In the genomic region with DNA sequence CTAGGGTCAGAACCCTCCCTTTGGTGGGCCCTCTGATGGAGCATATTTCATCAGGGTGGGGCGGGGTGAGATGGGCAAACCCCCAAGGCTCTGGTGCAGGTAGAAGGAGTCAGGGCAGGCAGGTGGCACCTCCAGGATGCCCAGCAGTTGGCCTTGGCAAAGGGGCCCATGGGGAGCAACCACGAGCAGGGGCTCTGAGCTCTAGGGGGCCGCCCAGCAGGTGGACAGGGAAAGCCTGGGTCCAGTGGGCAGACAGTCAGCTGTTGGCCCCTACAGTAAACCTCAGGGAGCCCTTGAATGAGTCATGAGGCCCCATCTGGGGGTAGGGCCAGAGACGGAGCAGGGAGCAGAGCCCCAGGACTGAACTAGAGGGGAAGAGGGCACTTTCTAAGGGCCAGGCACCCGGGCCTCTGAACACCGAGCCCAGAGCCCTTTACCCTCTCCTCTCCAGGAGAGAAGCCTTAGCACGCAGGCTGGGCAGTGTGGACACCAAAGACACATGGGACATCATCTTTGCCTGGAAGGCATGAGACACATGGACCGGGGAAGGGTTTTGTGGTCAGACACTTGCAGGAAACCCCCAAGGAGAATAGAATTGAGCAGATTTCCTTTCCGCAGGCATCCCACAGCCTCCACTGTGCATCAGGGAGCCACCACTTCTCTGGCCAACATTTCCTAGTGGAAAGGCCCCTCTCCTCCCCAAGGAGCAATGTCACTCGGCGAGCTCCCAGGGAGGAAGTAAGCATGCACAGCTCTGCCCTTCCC, we compare ENCODE assay signal across 16 cellular contexts.
"Had no signal": no experiment of that assay in that cellular context is flagged by ENCODE, and none has a peak within 500 bp of the region (broad histone marks: within the 10 kb centered on the region; RNA-seq: fewer than 3 reads in every experiment).

No MANE protein-coding gene starts in this region.

- H3K27me3 ChIP-seq: brain microvascular endothelial cell, suprapubic skin, upper lobe of left lung had no signal

- H3K36me3 ChIP-seq: left lung, upper lobe of left lung, WERI-Rb-1 had no signal

- H3K4me1 ChIP-seq: left lung, suprapubic skin, upper lobe of left lung had no signal

- H3K9me3 ChIP-seq: mucosa of descending colon, suprapubic skin, upper lobe of left lung had no signal

- ATAC-seq: activated CD4-positive, alpha-beta T cell treated with anti-CD3 and anti-CD28 coated beads for 36 hours; activated CD8-positive, alpha-beta T cell treated with anti-CD3 and anti-CD28 coated beads for 36 hours; left lung; mucosa of descending colon; naive thymus-derived CD8-positive, alpha-beta T cell; stimulated activated naive CD8-positive, alpha-beta T cell treated with anti-CD3 and anti-CD28 coated beads, Interleukin-15, Interleukin-2, amounts not matched to agents 100 U/mL and 50 U/mL, for 24 hours; T-helper 17 cell had no signal

- H3K27ac ChIP-seq: brain microvascular endothelial cell, left lung, skin epidermis, suprapubic skin, upper lobe of left lung, WERI-Rb-1 had no signal

- H3K4me3 ChIP-seq: left lung, mucosa of descending colon, skin epidermis, suprapubic skin, upper lobe of left lung had no signal

- DNase-seq: activated CD4-positive, alpha-beta T cell treated with anti-CD3 and anti-CD28 coated beads for 36 hours; activated CD8-positive, alpha-beta memory T cell treated with anti-CD3 and anti-CD28 coated beads, Interleukin-2, amount 50 U/mL, for 48 hours; activated CD8-positive, alpha-beta T cell treated with anti-CD3 and anti-CD28 coated beads for 36 hours; activated naive CD4-positive, alpha-beta T cell; anterior cingulate cortex; brain microvascular endothelial cell; dermis blood vessel endothelial cell; left lung; mucosa of descending colon; stimulated activated naive CD8-positive, alpha-beta T cell treated with anti-CD3 and anti-CD28 coated beads, Interleukin-15, Interleukin-2, amounts not matched to agents 100 U/mL and 50 U/mL, for 24 hours; T-helper 17 cell; upper lobe of left lung; WERI-Rb-1 had no signal
